ENCODE assay signal across 8 cellular contexts in genomic region chr11:72103754-72104167, GRCh38. TPM values are rescaled to one million over a fixed set of nuclear protein-coding genes. Genes with fewer than 3 reads are reported as not detected.
DNase-seq lines count a peak whose midpoint lies in the region; ATAC-seq and TF ChIP-seq lines count a peak whose summit lies in the region.

No MANE protein-coding gene starts in this region.

- peaks cover 6% of the 10 kb centered on the region for H3K4me1 ChIP-seq in iPS-15b (ENCODE audit: control insufficient read depth, insufficient read depth, low read length)

- H3K27me3 Mint-ChIP-seq in HFFc6 (ENCODE audit: insufficient read depth): peaks cover 6% of the 10 kb centered on the region
- no peaks in the 10 kb centered on the region for H3K27me3 Mint-ChIP-seq in activated T-helper 2 cell treated with anti-CD3 and anti-CD28 coated beads, Interferon-gamma antibody, Interleukin-2, Interleukin-4, amounts not matched to agents 10 μg/mL and 5 μg/mL and 100 μg/mL, durations not matched to agents 14 hours and 24 hours and 36 hours (ENCODE audit: low read depth)
- H3K27me3 Mint-ChIP-seq in stimulated activated naive B cell treated with anti-CD40 and anti-IgM and Interleukin-4, amounts not matched to agents 10 μg/mL and 1 μg/mL and 100 μg/mL, for 72 hours: no peaks in the 10 kb centered on the region

- peaks cover 45% of the 10 kb centered on the region for H3K4me1 Mint-ChIP-seq in HFFc6 (ENCODE audit: low read depth)
- H3K4me1 Mint-ChIP-seq in activated T-helper 2 cell treated with anti-CD3 and anti-CD28 coated beads, Interferon-gamma antibody, Interleukin-2, Interleukin-4, amounts not matched to agents 10 μg/mL and 5 μg/mL and 100 μg/mL, durations not matched to agents 14 hours and 24 hours and 36 hours (ENCODE audit: low read depth): peaks cover 32% of the 10 kb centered on the region
- H3K4me1 Mint-ChIP-seq in stimulated activated naive B cell treated with anti-CD40 and anti-IgM and Interleukin-4, amounts not matched to agents 10 μg/mL and 1 μg/mL and 100 μg/mL, for 72 hours: peaks cover 33 to 51% of the 10 kb centered on the region in 2 donors

- peaks cover 21% of the 10 kb centered on the region for H3K36me3 ChIP-seq in iPS-15b (ENCODE audit: control insufficient read depth, insufficient read depth, low read length)

- peak overlapping the region; percentile 78 for H3K4me3 ChIP-seq in iPS-15b (ENCODE audit: low read depth, low read length)

- no peaks in the 10 kb centered on the region for H3K9me3 ChIP-seq in iPS-15b (ENCODE audit: control insufficient read depth, insufficient read depth, low read length)

- TF ChIP-seq CTCF in HFFc6 (IDR thresholded peaks at IDR 0.05): peak; percentile 43

- H3K9me3 Mint-ChIP-seq in HFFc6: 0 out of 2 replicates have a peak, but pooled peaks cover 4% of the 10 kb centered on the region
- no peaks in the 10 kb centered on the region for H3K9me3 Mint-ChIP-seq in activated T-helper 2 cell treated with anti-CD3 and anti-CD28 coated beads, Interferon-gamma antibody, Interleukin-2, Interleukin-4, amounts not matched to agents 10 μg/mL and 5 μg/mL and 100 μg/mL, durations not matched to agents 14 hours and 24 hours and 36 hours
- H3K9me3 Mint-ChIP-seq in stimulated activated naive B cell treated with anti-CD40 and anti-IgM and Interleukin-4, amounts not matched to agents 10 μg/mL and 1 μg/mL and 100 μg/mL, for 72 hours: peaks cover 4 to 8% of the 10 kb centered on the region in 2 donors

- peak overlapping the region; percentile 88 for H3K27ac Mint-ChIP-seq in HFFc6
- peak overlapping the region; percentile 96 for H3K27ac Mint-ChIP-seq in activated T-helper 2 cell treated with anti-CD3 and anti-CD28 coated beads, Interferon-gamma antibody, Interleukin-2, Interleukin-4, amounts not matched to agents 10 μg/mL and 5 μg/mL and 100 μg/mL, durations not matched to agents 14 hours and 24 hours and 36 hours
- peak overlapping the region; percentile 95 for H3K27ac Mint-ChIP-seq in stimulated activated naive B cell treated with anti-CD40 and anti-IgM and Interleukin-4, amounts not matched to agents 10 μg/mL and 1 μg/mL and 100 μg/mL, for 72 hours

- no peaks in the 10 kb centered on the region for H3K27me3 ChIP-seq in iPS-15b (ENCODE audit: control insufficient read depth, insufficient read depth, low read length)

- intact Hi-C loops in activated T-helper 2 cell treated with anti-CD3 and anti-CD28 coated beads, Interferon-gamma antibody, Interleukin-2, Interleukin-4, amounts not matched to agents 10 μg/mL and 5 μg/mL and 100 μg/mL, durations not matched to agents 14 hours and 24 hours and 36 hours (cut with micrococcal nuclease): loop anchor here (1.0 to 2.0 kb wide), 5 partner anchors 9 to 121 kb away; partner anchors contain the start of genes ANAPC15, INPPL1, LRRC51 and NUMA1

- ATAC-seq in stimulated activated naive B cell treated with anti-CD40 and anti-IgM and Interleukin-4, amounts not matched to agents 10 μg/mL and 1 μg/mL and 100 μg/mL, for 72 hours (replicated peaks): no peak
- ATAC-seq in GM18907 (IDR thresholded peaks at IDR 0.05; ENCODE audit: unreplicated experiment): no peak

- H3K36me3 Mint-ChIP-seq in HFFc6 (ENCODE audit: low read depth): peaks cover 38% of the 10 kb centered on the region
- peaks cover 32% of the 10 kb centered on the region for H3K36me3 Mint-ChIP-seq in activated T-helper 2 cell treated with anti-CD3 and anti-CD28 coated beads, Interferon-gamma antibody, Interleukin-2, Interleukin-4, amounts not matched to agents 10 μg/mL and 5 μg/mL and 100 μg/mL, durations not matched to agents 14 hours and 24 hours and 36 hours (ENCODE audit: low read depth)
- H3K36me3 Mint-ChIP-seq in stimulated activated naive B cell treated with anti-CD40 and anti-IgM and Interleukin-4, amounts not matched to agents 10 μg/mL and 1 μg/mL and 100 μg/mL, for 72 hours: peaks cover 48 to 70% of the 10 kb centered on the region in 2 donors

- DNase-seq in HFFc6 (no peak), NCI-H82 treated with DMSO at 0.1 percent for 48 hours (lab: John Stamatoyannopoulos, UW; ENCODE audit: unreplicated experiment) (no peak), amniotic stem cell (lab: John Stamatoyannopoulos, UW) (no peak), NCI-H1105 (lab: John Stamatoyannopoulos, UW) (no peak)
- DNase-seq in activated T-helper 2 cell treated with anti-CD3 and anti-CD28 coated beads, Interferon-gamma antibody, Interleukin-2, Interleukin-4, amounts not matched to agents 10 μg/mL and 5 μg/mL and 100 μg/mL, durations not matched to agents 14 hours and 24 hours and 36 hours (ENCODE audit: low spot score): no peak
- no peak for DNase-seq in stimulated activated naive B cell treated with anti-CD40 and anti-IgM and Interleukin-4, amounts not matched to agents 10 μg/mL and 1 μg/mL and 100 μg/mL, for 72 hours

- H3K4me3 Mint-ChIP-seq in HFFc6: peak overlapping the region; percentile 96
- peak overlapping the region; percentile 95 for H3K4me3 Mint-ChIP-seq in activated T-helper 2 cell treated with anti-CD3 and anti-CD28 coated beads, Interferon-gamma antibody, Interleukin-2, Interleukin-4, amounts not matched to agents 10 μg/mL and 5 μg/mL and 100 μg/mL, durations not matched to agents 14 hours and 24 hours and 36 hours (ENCODE audit: low read depth)
- peak overlapping the region; percentile 86 to 93 for H3K4me3 Mint-ChIP-seq in stimulated activated naive B cell treated with anti-CD40 and anti-IgM and Interleukin-4, amounts not matched to agents 10 μg/mL and 1 μg/mL and 100 μg/mL, for 72 hours

- H3K9ac ChIP-seq in iPS-15b (ENCODE audit: low read depth, low read length): peak overlapping the region; percentile 19

RNA-seq across cellular contexts. Expression of gene LAMTOR1, which starts 0.7 kb away (rescaled TPM):
- 100 to 1,000 TPM; 131 to 170 (median 145) TPM for total RNA-seq in HFFc6 (2021; fragmentation: NEBNext Ultra II Directional; extraction: Animal tissue kit (Norgen Biotek cat#: 25700))
- 95.1 and 100 TPM in 2 replicates for total RNA-seq in activated T-helper 2 cell treated with anti-CD3 and anti-CD28 coated beads, Interferon-gamma antibody, Interleukin-2, Interleukin-4, amounts not matched to agents 10 μg/mL and 5 μg/mL and 100 μg/mL, durations not matched to agents 14 hours and 24 hours and 36 hours

RNA-seq across cellular contexts. Expression of gene TOMT, which starts 2.0 kb away (rescaled TPM):
- not detected for total RNA-seq in HFFc6 (2021; fragmentation: NEBNext Ultra II Directional; extraction: Animal tissue kit (Norgen Biotek cat#: 25700))
- 0.18 TPM in 1 of 2 replicates, not detected in the other for total RNA-seq in activated T-helper 2 cell treated with anti-CD3 and anti-CD28 coated beads, Interferon-gamma antibody, Interleukin-2, Interleukin-4, amounts not matched to agents 10 μg/mL and 5 μg/mL and 100 μg/mL, durations not matched to agents 14 hours and 24 hours and 36 hours

RNA-seq across cellular contexts. Expression of gene ANAPC15, which starts 8.7 kb away (rescaled TPM):
- total RNA-seq in HFFc6 (2021; fragmentation: NEBNext Ultra II Directional; extraction: Animal tissue kit (Norgen Biotek cat#: 25700)): 100 to 1,000 TPM in 3 of 6 experiments, 10 to 100 TPM in 3; 83.0 to 119 (median 95.8) TPM
- total RNA-seq in activated T-helper 2 cell treated with anti-CD3 and anti-CD28 coated beads, Interferon-gamma antibody, Interleukin-2, Interleukin-4, amounts not matched to agents 10 μg/mL and 5 μg/mL and 100 μg/mL, durations not matched to agents 14 hours and 24 hours and 36 hours: 61.6 and 67.9 TPM in 2 replicates

RNA-seq across cellular contexts. Expression of gene LRRC51, which starts 23.1 kb away (rescaled TPM):
- total RNA-seq in HFFc6 (2021; fragmentation: NEBNext Ultra II Directional; extraction: Animal tissue kit (Norgen Biotek cat#: 25700)): 10 to 100 TPM in 1 of 6 experiments, 1 to 10 TPM in 5; 7.4 to 12.4 (median 8.5) TPM
- 7.9 and 9.2 TPM in 2 replicates for total RNA-seq in activated T-helper 2 cell treated with anti-CD3 and anti-CD28 coated beads, Interferon-gamma antibody, Interleukin-2, Interleukin-4, amounts not matched to agents 10 μg/mL and 5 μg/mL and 100 μg/mL, durations not matched to agents 14 hours and 24 hours and 36 hours

RNA-seq across cellular contexts. Expression of gene NUMA1, which starts 23.4 kb away (rescaled TPM):
- 100 to 1,000 TPM; 127 to 148 (median 137) TPM for total RNA-seq in HFFc6 (2021; fragmentation: NEBNext Ultra II Directional; extraction: Animal tissue kit (Norgen Biotek cat#: 25700))
- total RNA-seq in activated T-helper 2 cell treated with anti-CD3 and anti-CD28 coated beads, Interferon-gamma antibody, Interleukin-2, Interleukin-4, amounts not matched to agents 10 μg/mL and 5 μg/mL and 100 μg/mL, durations not matched to agents 14 hours and 24 hours and 36 hours: 162 and 174 TPM in 2 replicates
